In the genomic region with DNA sequence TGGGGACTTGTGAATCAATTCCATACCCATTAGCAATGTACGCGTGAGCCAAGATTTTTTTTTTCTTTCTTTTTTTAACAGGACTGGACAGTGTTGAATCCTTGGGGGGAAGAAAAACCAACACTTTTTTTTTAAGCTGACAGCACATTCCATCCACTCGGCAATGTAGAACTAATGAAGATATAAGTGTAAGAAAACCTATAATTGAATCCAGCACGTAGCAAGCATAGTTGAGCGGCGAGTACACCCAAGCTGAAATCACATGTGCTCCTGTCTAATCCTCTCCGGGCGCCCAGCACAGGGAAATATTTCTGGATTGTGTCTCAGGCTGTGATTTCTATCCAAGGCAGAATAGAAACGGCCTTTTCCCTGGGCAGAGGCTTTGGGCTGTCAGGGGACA, we compare ENCODE assay signal across 14 cellular contexts.
A peak's percentile ranks its signal among the peaks of the same experiment; 100 is the strongest.
DNase-seq lines count a peak whose midpoint lies in the region; ATAC-seq and TF ChIP-seq lines count a peak whose summit lies in the region.
"Had no signal": no experiment of that assay in that cellular context is flagged by ENCODE, and none has a peak within 500 bp of the region (broad histone marks: within the 10 kb centered on the region; RNA-seq: fewer than 3 reads in every experiment).

No MANE protein-coding gene starts in this region.

- H3K27ac Mint-ChIP-seq in HFFc6 (no peak overlapping the region; the same call in 1 of the 2 replicates), chondrocyte (ENCODE audit: unreplicated experiment) (peak overlapping the region; percentile 96)
- H3K27ac Mint-ChIP-seq: activated CD8-positive, alpha-beta memory T cell treated with anti-CD3 and anti-CD28 coated beads, Interleukin-2, amount 10 ng/mL, durations not matched to agents 7 days and 5 days; naive B cell; T-helper 2 cell treated with Interferon-gamma antibody and Interleukin-4, amounts not matched to agents 5 μg/mL and 100 μg/mL, for 36 hours; type B pancreatic cell had no signal

- peak overlapping the region in 1 of 5 donors; percentile 19 for H3K4me3 ChIP-seq in subcutaneous abdominal adipose tissue (ENCODE audit: low read depth in 1 of 5, low read length in 5 of 5)

- H3K36me3 ChIP-seq in subcutaneous abdominal adipose tissue (ENCODE audit: control insufficient read depth in 5 of 5, insufficient read depth in 5 of 5, low read length in 5 of 5) = no peaks in the 10 kb centered on the region

- peaks cover 31% of the 10 kb centered on the region for H3K4me1 Mint-ChIP-seq in HFFc6 (ENCODE audit: low read depth)
- peaks cover 73% of the 10 kb centered on the region for H3K4me1 Mint-ChIP-seq in chondrocyte (ENCODE audit: low read depth)
- H3K4me1 Mint-ChIP-seq: activated CD8-positive, alpha-beta memory T cell treated with anti-CD3 and anti-CD28 coated beads, Interleukin-2, amount 10 ng/mL, durations not matched to agents 7 days and 5 days; naive B cell had no signal

- no peak for ATAC-seq in GM19324 (IDR thresholded peaks at IDR 0.05; ENCODE audit: low FRiP score, unreplicated experiment)
- no peak for ATAC-seq in HG03025 (IDR thresholded peaks at IDR 0.05; ENCODE audit: low FRiP score, unreplicated experiment)
- ATAC-seq: activated CD8-positive, alpha-beta memory T cell treated with anti-CD3 and anti-CD28 coated beads, Interleukin-2, amount 10 ng/mL, durations not matched to agents 7 days and 5 days had no signal

- H3K27ac ChIP-seq in subcutaneous abdominal adipose tissue (ENCODE audit: low read depth, low read length) = peak overlapping the region; percentile 49

- TF ChIP-seq CTCF in HFFc6 (IDR thresholded peaks at IDR 0.05) (no peak), chondrocyte (IDR thresholded peaks at IDR 0.05) (peak; percentile 23)

- H3K4me3 Mint-ChIP-seq in HFFc6 (peak overlapping the region; percentile 71), chondrocyte (ENCODE audit: unreplicated experiment) (peak overlapping the region; percentile 5)
- H3K4me3 Mint-ChIP-seq: activated CD8-positive, alpha-beta memory T cell treated with anti-CD3 and anti-CD28 coated beads, Interleukin-2, amount 10 ng/mL, durations not matched to agents 7 days and 5 days; naive B cell; T-helper 2 cell treated with Interferon-gamma antibody and Interleukin-4, amounts not matched to agents 5 μg/mL and 100 μg/mL, for 36 hours; type B pancreatic cell had no signal

- peaks cover 13 to 62% (median 58%) of the 10 kb centered on the region in 5 donors for H3K4me1 ChIP-seq in subcutaneous abdominal adipose tissue (ENCODE audit: control insufficient read depth in 5 of 5, insufficient read depth in 5 of 5, low read length in 5 of 5)

- H3K36me3 Mint-ChIP-seq in HFFc6 (ENCODE audit: low read depth) (no peaks in the 10 kb centered on the region), chondrocyte (ENCODE audit: low read depth) (no peaks in the 10 kb centered on the region)
- H3K36me3 Mint-ChIP-seq: activated CD8-positive, alpha-beta memory T cell treated with anti-CD3 and anti-CD28 coated beads, Interleukin-2, amount 10 ng/mL, durations not matched to agents 7 days and 5 days; naive B cell; type B pancreatic cell had no signal

- H3K9ac ChIP-seq in subcutaneous abdominal adipose tissue (ENCODE audit: low read length in 5 of 5) = peak overlapping the region in 2 of 5 donors; percentile 13 to 60

- peak; percentile 25 for DNase-seq in HFFc6
- DNase-seq in chondrocyte (ENCODE audit: low spot score) = no peak
- peak; percentile 77 for DNase-seq in iris pigment epithelial cell (ENCODE audit: low read depth)
- DNase-seq in T-helper 9 cell = no peak
- DNase-seq in foreskin melanocyte = no peak
- DNase-seq: activated CD8-positive, alpha-beta memory T cell treated with anti-CD3 and anti-CD28 coated beads, Interleukin-2, amount 10 ng/mL, durations not matched to agents 7 days and 5 days; amygdala; naive B cell; NCI-H1105 had no signal

- no peaks in the 10 kb centered on the region for H3K9me3 ChIP-seq in subcutaneous abdominal adipose tissue (ENCODE audit: control insufficient read depth in 5 of 5, low read length in 5 of 5)

- H3K27me3 Mint-ChIP-seq in HFFc6 (ENCODE audit: insufficient read depth) (peaks cover 8% of the 10 kb centered on the region), chondrocyte (ENCODE audit: low read depth) (no peaks in the 10 kb centered on the region)

- no peaks in the 10 kb centered on the region for H3K9me3 Mint-ChIP-seq in HFFc6
- H3K9me3 Mint-ChIP-seq in chondrocyte (ENCODE audit: low read depth) = no peaks in the 10 kb centered on the region
- H3K9me3 Mint-ChIP-seq: T-helper 2 cell treated with Interferon-gamma antibody and Interleukin-4, amounts not matched to agents 5 μg/mL and 100 μg/mL, for 36 hours; type B pancreatic cell had no signal

- no peaks in the 10 kb centered on the region for H3K27me3 ChIP-seq in subcutaneous abdominal adipose tissue (ENCODE audit: control insufficient read depth in 5 of 5, insufficient read depth in 4 of 5, low read length in 5 of 5)

Comparison
In these comparisons a context has a peak if more than half of its experiments do, and no peak if none do; other contexts are left out.
1. DNase-seq: peak in HFFc6 (single experiment) and iris pigment epithelial cell (single experiment); none in chondrocyte (single experiment), T-helper 9 cell (single experiment) and foreskin melanocyte (single experiment).